ENCODE assay signal across 8 cellular contexts in genomic region chr11:67239795-67240574, GRCh38. TPM values are rescaled to one million over a fixed set of nuclear protein-coding genes. Genes with fewer than 3 reads are reported as not detected.
A peak's percentile ranks its signal among the peaks of the same experiment; 100 is the strongest.
DNase-seq lines count a peak whose midpoint lies in the region; ATAC-seq and TF ChIP-seq lines count a peak whose summit lies in the region.

No MANE protein-coding gene starts in this region.

- POLR2A ChIA-PET in GM10248 (lab: Yijun Ruan, JAX): interaction anchor here (0.5 to 1.6 kb wide), 12 partner anchors 9 to 162 kb away, joined by 3 to 12 read pairs (median 4); partner anchors contain the start of genes ANKRD13D, KDM2A, POLD4 and PPP1CA

- H3K9me3 Mint-ChIP-seq in activated naive CD8-positive, alpha-beta T cell (ENCODE audit: low read depth): no peaks in the 10 kb centered on the region

- peak overlapping the region; percentile 97 for H3K4me3 Mint-ChIP-seq in activated naive CD8-positive, alpha-beta T cell

- peak; percentile 91 for DNase-seq in GM10248 (ENCODE audit: extremely low spot score)
- peak; percentile 99 for DNase-seq in NCI-H1092 treated with DMSO at 0.1 percent for 48 hours (lab: John Stamatoyannopoulos, UW)
- peak; percentile 98 for DNase-seq in glomerular visceral epithelial cell (ENCODE audit: extremely low spot score)
- peak; percentile 62 for DNase-seq in omental fat pad (ENCODE audit: low spot score)
- peak; percentile 98 for DNase-seq in testis

- peaks cover 23% of the 10 kb centered on the region for H3K36me3 Mint-ChIP-seq in activated naive CD8-positive, alpha-beta T cell

- H3K4me1 Mint-ChIP-seq in activated naive CD8-positive, alpha-beta T cell (ENCODE audit: low read depth): peaks cover 49% of the 10 kb centered on the region

- peak overlapping the region; percentile 72 to 87 for H3K27ac ChIP-seq in testis

- ATAC-seq in HG02610 (IDR thresholded peaks at IDR 0.05; ENCODE audit: unreplicated experiment) (peak; percentile 91), SK-N-SH treated with all-trans-retinoic acid at 6 μM for 48 hours (peak; percentile 94), omental fat pad (ENCODE audit: low FRiP score) (peak; percentile 94)

- no peaks in the 10 kb centered on the region for H3K27me3 ChIP-seq in testis

- peak overlapping the region; percentile 99 for H3K27ac Mint-ChIP-seq in activated naive CD8-positive, alpha-beta T cell

- TF ChIP-seq POLR2A in testis (IDR thresholded peaks at IDR 0.05): no peak

- no peaks in the 10 kb centered on the region for H3K27me3 Mint-ChIP-seq in activated naive CD8-positive, alpha-beta T cell

- no peaks in the 10 kb centered on the region for H3K36me3 ChIP-seq in testis (ENCODE audit: low read depth, missing control alignments)

- peak; percentile 13 for TF ChIP-seq CTCF in GM10248 (IDR thresholded peaks at IDR 0.05; ENCODE audit: control extremely low read depth, extremely low read depth, low read depth, missing control alignments)
- no peak for TF ChIP-seq CTCF in omental fat pad (IDR thresholded peaks at IDR 0.05)
- no peak for TF ChIP-seq CTCF in testis (IDR thresholded peaks at IDR 0.05)

- CTCF ChIA-PET in GM10248 (lab: Yijun Ruan, JAX): interaction anchor here (0.8 to 2.6 kb wide), 18 partner anchors 10 to 188 kb away, joined by 3 to 16 read pairs (median 4); partner anchors contain the start of gene POLD4

- intact Hi-C loops in testis (cut with DNase I; ENCODE audit: low total_unique reads): no loop called here

- H3K4me1 ChIP-seq in testis: peaks cover 25% of the 10 kb centered on the region

- 0% methylated on average over 23 to 31 of the region's 31 CpGs for WGBS in testis, 2 donors

- H3K4me3 ChIP-seq in testis: peak overlapping the region; percentile 55 to 68

- H3K9me3 ChIP-seq in testis: no peaks in the 10 kb centered on the region

TF ChIP-seq in SK-N-SH treated with all-trans-retinoic acid at 6 μM for 48 hours, 23 proteins besides CTCF, POLR2A, EP300 and RAD21:
- no peak for TF ChIP-seq ESRRG (CRISPR knock-in tag; IDR thresholded peaks at IDR 0.05)
- TF ChIP-seq ZC3H10 (CRISPR knock-in tag; IDR thresholded peaks at IDR 0.05): no peak
- no peak for TF ChIP-seq CSDC2 (CRISPR knock-in tag; IDR thresholded peaks at IDR 0.05)
- TF ChIP-seq GLIS3 (CRISPR knock-in tag; IDR thresholded peaks at IDR 0.05): no peak
- no peak for TF ChIP-seq TCF4 (CRISPR knock-in tag; IDR thresholded peaks at IDR 0.05; ENCODE audit: borderline replicate concordance)
- no peak for TF ChIP-seq RARB (CRISPR knock-in tag; IDR thresholded peaks at IDR 0.05)
- no peak for TF ChIP-seq ZFP3 (CRISPR knock-in tag; IDR thresholded peaks at IDR 0.05)
- no peak for TF ChIP-seq SNAI2 (CRISPR knock-in tag; IDR thresholded peaks at IDR 0.05)
- no peak for TF ChIP-seq CREB5 (CRISPR knock-in tag; IDR thresholded peaks at IDR 0.05; ENCODE audit: low read depth)

RNA-seq across cellular contexts. Expression of gene GRK2, which starts 26.3 kb away (rescaled TPM):
- total RNA-seq in omental fat pad: 100 to 1,000 TPM in 1 of 4 donors, 10 to 100 TPM in 3; 42.6 to 106 (median 50.7) TPM
- total RNA-seq in testis: 10 to 100 TPM; 64.3 to 87.6 TPM
- 45.6 TPM for polyA plus RNA-seq in testis (ENCODE audit: insufficient read depth, low read depth, low replicate concordance)

RNA-seq across cellular contexts. Expression of gene ANKRD13D, which starts 49.1 kb away (rescaled TPM):
- total RNA-seq in omental fat pad: 10 to 100 TPM; 18.6 to 78.2 (median 28.6) TPM
- 10 to 100 TPM; 66.2 to 73.3 TPM for total RNA-seq in testis
- polyA plus RNA-seq in testis (ENCODE audit: insufficient read depth, low read depth, low replicate concordance): 32.8 TPM

Comparison
In these comparisons a context has a peak if more than half of its experiments do, and no peak if none do; other contexts are left out.
1. Peak in every context shown above with its lines: DNase-seq, ATAC-seq, H3K4me3 ChIP-seq and H3K27ac ChIP-seq.